ENCODE assay signal across 11 cellular contexts in the genomic region with DNA sequence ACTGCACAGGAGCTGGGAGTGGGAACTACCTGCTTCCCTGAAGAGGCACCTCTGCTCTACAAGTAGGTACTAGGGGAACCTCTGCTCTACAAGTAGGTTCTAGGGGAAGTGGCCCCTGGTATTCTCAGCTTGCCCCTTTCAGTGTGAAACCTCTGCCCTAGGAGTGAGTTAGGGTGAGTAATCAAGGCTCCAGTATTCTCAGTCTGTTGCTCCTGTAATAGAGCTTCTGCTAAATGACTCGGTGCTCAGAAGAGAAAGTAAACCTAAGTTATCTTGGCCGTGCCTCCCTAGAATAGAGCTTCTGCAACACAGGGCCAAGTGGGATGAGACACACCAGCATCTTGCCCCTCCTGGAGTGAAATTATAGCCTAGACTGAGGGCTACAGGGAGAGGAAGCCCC. TPM values are rescaled to one million over a fixed set of nuclear protein-coding genes. Genes with fewer than 3 reads are reported as not detected.
DNase-seq lines count a peak whose midpoint lies in the region; ATAC-seq, FAIRE-seq and TF ChIP-seq lines count a peak whose summit lies in the region.
"Had no signal": no experiment of that assay in that cellular context is flagged by ENCODE, and none has a peak within 500 bp of the region (broad histone marks: within the 10 kb centered on the region; RNA-seq: fewer than 3 reads in every experiment).

No MANE protein-coding gene starts in this region.

- H2BK12ac ChIP-seq in H1 (ENCODE audit: low read depth, low read length), result no peak overlapping the region

- H3K27me3 ChIP-seq in H1 (replicated peaks in 1 of 4; ENCODE audit: control insufficient read depth in 3 of 4, extremely low read depth in 1 of 4, insufficient read depth in 3 of 4, low read length in 3 of 4), result no peaks in the 10 kb centered on the region; a peak in 2 of 7 replicates

- no peaks in the 10 kb centered on the region for H4K20me1 ChIP-seq in H1 (replicated peaks in 1 of 2; ENCODE audit: control insufficient read depth in 1 of 2, insufficient read depth in 2 of 2, low read length in 2 of 2)

- H4K8ac ChIP-seq in H1 (ENCODE audit: extremely low read depth, insufficient read depth, low read length), result no peak overlapping the region

- no peak for TF ChIP-seq RAD21 in H1 (IDR thresholded peaks at IDR 0.05 in 1 of 2, conservative IDR thresholded peaks at IDR 0.05 in 1 of 2; ENCODE audit: low read depth in 2 of 2, low read length in 2 of 2)

- peaks cover 10 to 12% of the 10 kb centered on the region in 2 donors for H3K36me3 Mint-ChIP-seq in activated T-cell treated with anti-CD3 and anti-CD28 coated beads, Interleukin-2, amount 50 U/mL, for 72 hours (ENCODE audit: insufficient read depth in 2 of 2)
- H3K36me3 Mint-ChIP-seq in activated T-cell treated with anti-CD3 and anti-CD28 coated beads, Interleukin-2, amount 50 U/mL, for 24 hours (ENCODE audit: low read depth), result peaks cover under 1% of the 10 kb centered on the region

- TF ChIP-seq CTCF in H1 (IDR thresholded peaks at IDR 0.05; ENCODE audit: control extremely low read depth in 1 of 3, insufficient read depth in 1 of 3, low read depth in 1 of 3, low read length in 3 of 3), result no peak
- no peak for TF ChIP-seq CTCF in GM10266 (IDR thresholded peaks at IDR 0.05; ENCODE audit: control insufficient read depth, insufficient read depth, low read depth, missing control alignments)
- no peak for TF ChIP-seq CTCF in lower leg skin (IDR thresholded peaks at IDR 0.05)

- no peak overlapping the region for H2AK5ac ChIP-seq in H1 (ENCODE audit: low read depth, low read length)

- H2BK120ac ChIP-seq in H1 (replicated peaks; ENCODE audit: low read depth, low read length), result no peak overlapping the region

- H3K4ac ChIP-seq in H1 (replicated peaks; ENCODE audit: insufficient read length, low read depth, low read length), result no peak overlapping the region

- 93% methylated on average over 2 of the region's 2 CpGs; no CpG with 5 or more reads in 1 of the 2 experiments for WGBS in H1 (ENCODE audit: extremely low coverage in 1 of 2, insufficient coverage in 1 of 2, insufficient read length in 1 of 2, insufficient replicate concordance in 2 of 2, low coverage in 1 of 2, low lambda C conversion rate in 2 of 2, missing lambda C conversion rate in 1 of 2), 2 experiments
- WGBS in lower leg skin, 2 donors, result 63% methylated on average over 2 of the region's 2 CpGs

- H3K4me3 Mint-ChIP-seq in activated T-cell treated with anti-CD3 and anti-CD28 coated beads, Interleukin-2, amount 50 U/mL, for 72 hours, result peak overlapping the region in 1 of 2 donors; percentile 22
- H3K4me3 Mint-ChIP-seq in activated T-cell treated with anti-CD3 and anti-CD28 coated beads, Interleukin-2, amount 50 U/mL, for 24 hours, result no peak overlapping the region
- H3K4me3 Mint-ChIP-seq in stimulated activated naive CD8-positive, alpha-beta T cell treated with anti-CD3 and anti-CD28 coated beads, Interleukin-15, amount 100 ng/mL, for 72 hours, result no peak overlapping the region

- H3K4me3 ChIP-seq in H1 (ENCODE audit: extremely low read depth in 1 of 4, insufficient read depth in 2 of 4, low read depth in 3 of 4, low read length in 4 of 4) (no peak overlapping the region), lower leg skin (ENCODE audit: low read depth, poor library complexity, severe bottlenecking) (no peak overlapping the region)

- H2AFZ ChIP-seq in H1 (ENCODE audit: low read length), result no peak overlapping the region

- H3K23ac ChIP-seq in H1 (ENCODE audit: insufficient read length), result no peak overlapping the region

- H3K4me2 ChIP-seq in H1 (ENCODE audit: insufficient read depth in 1 of 2, low read depth in 2 of 2, low read length in 2 of 2), result no peak overlapping the region

- intact Hi-C loops in lower leg skin (cut with DNase I; ENCODE audit: low total_unique reads), result no loop called here

- DNase-seq in activated T-cell treated with anti-CD3 and anti-CD28 coated beads, Interleukin-2, amount 50 U/mL, for 72 hours, result no peak
- DNase-seq in activated T-cell treated with anti-CD3 and anti-CD28 coated beads, Interleukin-2, amount 50 U/mL, for 24 hours, result no peak
- DNase-seq in H1 (ENCODE audit: low read depth in 1 of 2, low spot score in 2 of 2) (peak in 1 of 2 experiments; percentile 16), H54 (ENCODE audit: insufficient read length, low spot score) (no peak), GM10266 (ENCODE audit: extremely low spot score) (no peak), lower leg skin (ENCODE audit: low spot score in 2 of 2) (no peak)
- DNase-seq in stimulated activated naive CD8-positive, alpha-beta T cell treated with anti-CD3 and anti-CD28 coated beads, Interleukin-15, amount 100 ng/mL, for 72 hours, result no peak
- DNase-seq: NCI-H2029 had no signal

- no peak overlapping the region for H3K18ac ChIP-seq in H1 (ENCODE audit: extremely low read depth, low read length)

- no peak overlapping the region for H3K56ac ChIP-seq in H1 (replicated peaks; ENCODE audit: insufficient read length, low read depth, low read length)

- H3K27ac Mint-ChIP-seq in activated T-cell treated with anti-CD3 and anti-CD28 coated beads, Interleukin-2, amount 50 U/mL, for 72 hours, result no peak overlapping the region
- H3K27ac Mint-ChIP-seq in activated T-cell treated with anti-CD3 and anti-CD28 coated beads, Interleukin-2, amount 50 U/mL, for 24 hours, result no peak overlapping the region
- H3K27ac Mint-ChIP-seq in stimulated activated naive CD8-positive, alpha-beta T cell treated with anti-CD3 and anti-CD28 coated beads, Interleukin-15, amount 100 ng/mL, for 72 hours, result no peak overlapping the region

- H3K23me2 ChIP-seq in H1 (ENCODE audit: low read depth, low read length), result no peaks in the 10 kb centered on the region

- no peaks in the 10 kb centered on the region for H3K79me2 ChIP-seq in H1 (ENCODE audit: control insufficient read depth in 1 of 2, insufficient read depth in 2 of 2, low read length in 2 of 2)

- peaks cover 0 to 10% of the 10 kb centered on the region in 2 experiments; a peak in 2 of 4 replicates for H3K9me3 ChIP-seq in H1 (ENCODE audit: insufficient read depth in 2 of 2, low read depth in 1 of 2, low read length in 1 of 2)

- CTCF ChIA-PET in H1 (lab: Charles Lee; ENCODE audit: partially characterized antibody), result interaction anchor here (1.0 to 13.4 kb wide), 5 partner anchors 10 to 44 kb away, joined by 4 to 143 read pairs (median 8); no protein-coding TSS in a partner anchor

- H3K4me1 Mint-ChIP-seq in activated T-cell treated with anti-CD3 and anti-CD28 coated beads, Interleukin-2, amount 50 U/mL, for 72 hours (ENCODE audit: low read depth), result peaks cover 6% of the 10 kb centered on the region
- peaks cover 1% of the 10 kb centered on the region for H3K4me1 Mint-ChIP-seq in activated T-cell treated with anti-CD3 and anti-CD28 coated beads, Interleukin-2, amount 50 U/mL, for 24 hours (ENCODE audit: low read depth)
- H3K4me1 Mint-ChIP-seq in stimulated activated naive CD8-positive, alpha-beta T cell treated with anti-CD3 and anti-CD28 coated beads, Interleukin-15, amount 100 ng/mL, for 72 hours, result peaks cover 12% of the 10 kb centered on the region

- H3K4me1 ChIP-seq in H1 (replicated peaks in 1 of 4; ENCODE audit: control insufficient read depth in 3 of 4, insufficient read depth in 4 of 4, low read length in 3 of 4), result no peaks in the 10 kb centered on the region

- no peak overlapping the region for H2BK20ac ChIP-seq in H1 (ENCODE audit: low read length)

- H3K27me3 Mint-ChIP-seq in activated T-cell treated with anti-CD3 and anti-CD28 coated beads, Interleukin-2, amount 50 U/mL, for 72 hours (ENCODE audit: low read depth), result peaks cover 13% of the 10 kb centered on the region
- peaks cover 17% of the 10 kb centered on the region for H3K27me3 Mint-ChIP-seq in activated T-cell treated with anti-CD3 and anti-CD28 coated beads, Interleukin-2, amount 50 U/mL, for 24 hours
- peaks cover 19% of the 10 kb centered on the region for H3K27me3 Mint-ChIP-seq in stimulated activated naive CD8-positive, alpha-beta T cell treated with anti-CD3 and anti-CD28 coated beads, Interleukin-15, amount 100 ng/mL, for 72 hours

- no peak for TF ChIP-seq EP300 in H1 (IDR thresholded peaks at IDR 0.05; ENCODE audit: borderline replicate concordance in 1 of 2, low read depth in 2 of 2, low read length in 2 of 2)

- no peaks in the 10 kb centered on the region for H3K36me3 ChIP-seq in H1 (ENCODE audit: control insufficient read depth in 2 of 4, insufficient read depth in 4 of 4, low read length in 3 of 4)

- FAIRE-seq in H1 (lab: Jason Lieb, UNC), result no peak
- no peak for FAIRE-seq in H54 (lab: Jason Lieb, UNC)
- FAIRE-seq: astrocyte had no signal

- H4K91ac ChIP-seq in H1 (replicated peaks; ENCODE audit: insufficient read length, low read length), result no peak overlapping the region

- 0 out of 2 replicates have a peak overlapping the region, but pooled peaks have one; percentile 23 for H2BK15ac ChIP-seq in H1 (ENCODE audit: low read length)

- H3K14ac ChIP-seq in H1 (ENCODE audit: insufficient read length), result no peak overlapping the region

- H4K5ac ChIP-seq in H1 (ENCODE audit: insufficient read length, low read depth, low read length), result no peak overlapping the region

- peak; percentile 47 to 73 for ATAC-seq in activated T-cell treated with anti-CD3 and anti-CD28 coated beads, Interleukin-2, amount 50 U/mL, for 72 hours (replicated peaks in 1 of 2)
- ATAC-seq in HG03159 (IDR thresholded peaks at IDR 0.05; ENCODE audit: unreplicated experiment), result peak; percentile 46
- ATAC-seq in stimulated activated naive CD8-positive, alpha-beta T cell treated with anti-CD3 and anti-CD28 coated beads, Interleukin-15, amount 100 ng/mL, for 72 hours, result peak; percentile 64

- peaks cover 7 to 16% of the 10 kb centered on the region in 2 donors for H3K9me3 Mint-ChIP-seq in activated T-cell treated with anti-CD3 and anti-CD28 coated beads, Interleukin-2, amount 50 U/mL, for 72 hours
- H3K9me3 Mint-ChIP-seq in activated T-cell treated with anti-CD3 and anti-CD28 coated beads, Interleukin-2, amount 50 U/mL, for 24 hours, result peaks cover 17% of the 10 kb centered on the region
- H3K9me3 Mint-ChIP-seq in stimulated activated naive CD8-positive, alpha-beta T cell treated with anti-CD3 and anti-CD28 coated beads, Interleukin-15, amount 100 ng/mL, for 72 hours, result peaks cover 20 to 30% of the 10 kb centered on the region in 2 donors

- H3K9ac ChIP-seq in H1 (replicated peaks in 1 of 4; ENCODE audit: extremely low read depth in 1 of 4, low read depth in 3 of 4, low read length in 3 of 4), result no peak overlapping the region

- no peak for TF ChIP-seq POLR2A in H1 (IDR thresholded peaks at IDR 0.05; ENCODE audit: control extremely low read depth in 1 of 2, low read depth in 2 of 2, low read length in 2 of 2)
- TF ChIP-seq POLR2A in H54 (IDR thresholded peaks at IDR 0.05; ENCODE audit: low read depth, low read length), result no peak
- no peak for TF ChIP-seq POLR2A in lower leg skin (IDR thresholded peaks at IDR 0.05)

- H3K27ac ChIP-seq in H1 (ENCODE audit: low read depth, low read length), result no peak overlapping the region

- H3K79me1 ChIP-seq in H1 (ENCODE audit: low read depth, low read length), result no peaks in the 10 kb centered on the region; the same call in 1 of the 2 replicates

- no peak overlapping the region for H2BK5ac ChIP-seq in H1 (ENCODE audit: low read depth, low read length)

- POLR2A ChIA-PET in H1 (lab: Charles Lee; ENCODE audit: partially characterized antibody), result interaction anchor here (0.6 to 1.3 kb wide), 3 partner anchors 10 to 1466 kb away, joined by 3 read pairs; no protein-coding TSS in a partner anchor

RNA-seq across cellular contexts. Expression of a gene that starts 13.4 kb away (rescaled TPM):
- total RNA-seq in activated T-cell treated with anti-CD3 and anti-CD28 coated beads, Interleukin-2, amount 50 U/mL, for 72 hours, result 1 to 10 TPM; 2.6 to 2.8 TPM
- total RNA-seq in H1 (2021; fragmentation: NEBNext Ultra II Directional; extraction: Animal tissue kit (Norgen Biotek cat#: 25700)), result 12.3 and 14.5 TPM in 2 replicates
- polyA plus RNA-seq in H1 (2011; rRNA removed), result 14.3 and 16.1 TPM in 2 replicates
- polyA plus RNA-seq in H1 (2011; cell fraction: cytosol; rRNA removed), result 17.1 TPM
- 36.6 TPM for polyA plus RNA-seq in H1 (2011; cell fraction: nucleus; rRNA removed)
- 7.0 to 11.7 TPM (median 8.8 TPM) in 4 replicates for polyA plus RNA-seq in H1 (2012, experiment 1 of 2)
- polyA plus RNA-seq in H1 (2012, experiment 2 of 2), result 5.5 TPM
- polyA plus RNA-seq in H1 (2013, experiment 1 of 2), result 7.2 TPM
- 6.4 TPM for polyA plus RNA-seq in H1 (2013, experiment 2 of 2)
- 12.2 and 16.5 TPM in 2 replicates for polyA minus RNA-seq in H1 (2011; rRNA and poly(A)+ RNA removed)
- polyA minus RNA-seq in H1 (2011; cell fraction: cytosol; rRNA and poly(A)+ RNA removed), result 6.1 TPM
- polyA minus RNA-seq in H1 (2011; cell fraction: nucleus; rRNA and poly(A)+ RNA removed), result 29.0 TPM
- total RNA-seq in lower leg skin, result 10 to 100 TPM in 2 of 4 donors, 1 to 10 TPM in 2; 4.4 to 11.0 (median 8.9) TPM

RNA-seq across cellular contexts. Expression of a gene that starts 32.4 kb away (rescaled TPM):
- total RNA-seq in activated T-cell treated with anti-CD3 and anti-CD28 coated beads, Interleukin-2, amount 50 U/mL, for 72 hours, result 1 to 10 TPM in 1 of 2 donors, under 1 TPM in 1; 0.23 to 1.4 TPM
- 0.67 and 0.80 TPM in 2 replicates for total RNA-seq in H1 (2021; fragmentation: NEBNext Ultra II Directional; extraction: Animal tissue kit (Norgen Biotek cat#: 25700))
- polyA plus RNA-seq in H1 (2011; rRNA removed), result 4.5 and 5.3 TPM in 2 replicates
- polyA plus RNA-seq in H1 (2011; cell fraction: cytosol; rRNA removed), result 3.6 TPM
- 6.4 TPM for polyA plus RNA-seq in H1 (2011; cell fraction: nucleus; rRNA removed)
- polyA plus RNA-seq in H1 (2012, experiment 1 of 2), result 1.5 to 2.8 TPM (median 2.0 TPM) in 4 replicates
- polyA plus RNA-seq in H1 (2012, experiment 2 of 2), result 1.9 TPM
- 0.14 TPM for polyA plus RNA-seq in H1 (2013, experiment 1 of 2)
- polyA plus RNA-seq in H1 (2013, experiment 2 of 2), result 0.07 TPM
- 6.2 and 6.3 TPM in 2 replicates for polyA minus RNA-seq in H1 (2011; rRNA and poly(A)+ RNA removed)
- 2.8 TPM for polyA minus RNA-seq in H1 (2011; cell fraction: cytosol; rRNA and poly(A)+ RNA removed)
- 6.5 TPM for polyA minus RNA-seq in H1 (2011; cell fraction: nucleus; rRNA and poly(A)+ RNA removed)
- total RNA-seq in lower leg skin, result 100 to 1,000 TPM in 1 of 4 donors, 10 to 100 TPM in 3; 47.3 to 144 (median 72.7) TPM

RNA-seq across cellular contexts. Expression of a gene that starts 35.1 kb away (rescaled TPM):
- not detected for total RNA-seq in activated T-cell treated with anti-CD3 and anti-CD28 coated beads, Interleukin-2, amount 50 U/mL, for 72 hours
- total RNA-seq in H1 (2021; fragmentation: NEBNext Ultra II Directional; extraction: Animal tissue kit (Norgen Biotek cat#: 25700)), result not detected in 2 replicates
- polyA plus RNA-seq in H1 (2011; rRNA removed), result not detected in 2 replicates
- polyA plus RNA-seq in H1 (2011; cell fraction: cytosol; rRNA removed), result 0.03 TPM
- polyA plus RNA-seq in H1 (2011; cell fraction: nucleus; rRNA removed), result not detected
- polyA plus RNA-seq in H1 (2012, experiment 1 of 2), result not detected in 4 replicates
- not detected for polyA plus RNA-seq in H1 (2012, experiment 2 of 2)
- not detected for polyA plus RNA-seq in H1 (2013, experiment 1 of 2)
- polyA plus RNA-seq in H1 (2013, experiment 2 of 2), result not detected
- not detected in 2 replicates for polyA minus RNA-seq in H1 (2011; rRNA and poly(A)+ RNA removed)
- polyA minus RNA-seq in H1 (2011; cell fraction: cytosol; rRNA and poly(A)+ RNA removed), result not detected
- not detected for polyA minus RNA-seq in H1 (2011; cell fraction: nucleus; rRNA and poly(A)+ RNA removed)
- not detected for total RNA-seq in lower leg skin
- total RNA-seq: astrocyte, temporal lobe had no signal

RNA-seq across cellular contexts. Expression of a gene that starts 54.5 kb away (rescaled TPM):
- 10 to 100 TPM; 34.8 to 44.0 TPM for total RNA-seq in activated T-cell treated with anti-CD3 and anti-CD28 coated beads, Interleukin-2, amount 50 U/mL, for 72 hours
- 42.5 and 45.2 TPM in 2 replicates for total RNA-seq in H1 (2021; fragmentation: NEBNext Ultra II Directional; extraction: Animal tissue kit (Norgen Biotek cat#: 25700))
- polyA plus RNA-seq in H1 (2011; rRNA removed), result 9.6 and 18.2 TPM in 2 replicates
- 20.3 TPM for polyA plus RNA-seq in H1 (2011; cell fraction: cytosol; rRNA removed)
- 7.0 TPM for polyA plus RNA-seq in H1 (2011; cell fraction: nucleus; rRNA removed)
- 18.8 to 33.6 TPM (median 19.8 TPM) in 4 replicates for polyA plus RNA-seq in H1 (2012, experiment 1 of 2)
- polyA plus RNA-seq in H1 (2012, experiment 2 of 2), result 2.6 TPM
- polyA plus RNA-seq in H1 (2013, experiment 1 of 2), result 40.3 TPM
- 40.4 TPM for polyA plus RNA-seq in H1 (2013, experiment 2 of 2)
- polyA minus RNA-seq in H1 (2011; rRNA and poly(A)+ RNA removed), result 10.3 and 11.8 TPM in 2 replicates
- 7.1 TPM for polyA minus RNA-seq in H1 (2011; cell fraction: cytosol; rRNA and poly(A)+ RNA removed)
- 10.3 TPM for polyA minus RNA-seq in H1 (2011; cell fraction: nucleus; rRNA and poly(A)+ RNA removed)
- 10 to 100 TPM in 1 of 4 donors, 1 to 10 TPM in 3; 6.7 to 14.1 (median 9.4) TPM for total RNA-seq in lower leg skin

Comparison
In these comparisons a context has a peak if more than half of its experiments do, and no peak if none do; other contexts are left out.
1. RNA of a gene that starts 32.4 kb away (total RNA-seq): 47.3 to 144 TPM in lower leg skin; 0.23 to 1.4 TPM in activated T-cell treated with anti-CD3 and anti-CD28 coated beads, Interleukin-2, amount 50 U/mL, for 72 hours and 0.67 to 0.80 TPM in H1; every median in the first group is over 10 times any median in the second.
2. Peak in every context shown above with its lines, with median percentiles within 50 percentile points of each other: ATAC-seq.